In genomic region chr7:138116892-138117291, GRCh38 we compare ENCODE assay signal across 34 cellular contexts. TPM values are rescaled to one million over a fixed set of nuclear protein-coding genes. Genes with fewer than 3 reads are reported as not detected.
"Had no signal": no experiment of that assay in that cellular context is flagged by ENCODE, and none has a peak within 500 bp of the region (broad histone marks: within the 10 kb centered on the region; RNA-seq: fewer than 3 reads in every experiment).

No MANE protein-coding gene starts in this region.

- H3K4me1 Mint-ChIP-seq: endodermal cell; immature natural killer cell; memory B cell; natural killer cell; stimulated activated memory B cell treated with anti-CD40 and anti-IgM and Interleukin-4, amounts not matched to agents 10 μg/mL and 1 μg/mL and 100 μg/mL, for 72 hours had no signal

- DNase-seq: effector CD8-positive, alpha-beta T cell; endodermal cell; heart left ventricle; hippocampal formation; immature natural killer cell; left colon; left ventricle myocardium superior; natural killer cell; occipital lobe; ovary; spleen; stimulated activated CD4-positive, alpha-beta T cell treated with anti-CD3 and anti-CD28 coated beads, Interleukin-4, amount 100 ng/mL, for 4 hours; stimulated activated naive CD8-positive, alpha-beta T cell treated with anti-CD3 and anti-CD28 coated beads, Interleukin-15, Interleukin-2, amounts not matched to agents 100 U/mL and 50 U/mL, for 24 hours; substantia nigra; upper lobe of left lung had no signal

- H3K9me3 Mint-ChIP-seq: endodermal cell, immature natural killer cell, natural killer cell had no signal

- H3K27ac ChIP-seq: esophagus muscularis mucosa, foreskin keratinocyte, gastroesophageal sphincter, heart left ventricle, ovary, spleen, thoracic aorta, tibial nerve, upper lobe of left lung had no signal

- FAIRE-seq: colon, endothelial cell of umbilical vein, urothelium cell line had no signal

- H3K4me1 ChIP-seq: esophagus muscularis mucosa, foreskin keratinocyte, gastroesophageal sphincter, heart left ventricle, spleen, tibial nerve, upper lobe of left lung had no signal

- H3K27ac Mint-ChIP-seq: endodermal cell; immature natural killer cell; memory B cell; natural killer cell; stimulated activated memory B cell treated with anti-CD40 and anti-IgM and Interleukin-4, amounts not matched to agents 10 μg/mL and 1 μg/mL and 100 μg/mL, for 72 hours had no signal

- H3K9me3 ChIP-seq: esophagus muscularis mucosa, gastroesophageal sphincter, heart left ventricle, ovary, spleen, thoracic aorta, tibial nerve, upper lobe of left lung had no signal

- H3K36me3 ChIP-seq: esophagus muscularis mucosa, gastroesophageal sphincter, heart left ventricle, ovary, spleen, thoracic aorta, tibial nerve, upper lobe of left lung had no signal

- H3K27me3 Mint-ChIP-seq: stimulated activated memory B cell treated with anti-CD40 and anti-IgM and Interleukin-4, amounts not matched to agents 10 μg/mL and 1 μg/mL and 100 μg/mL, for 72 hours had no signal

- H3K36me3 Mint-ChIP-seq: immature natural killer cell; natural killer cell; stimulated activated memory B cell treated with anti-CD40 and anti-IgM and Interleukin-4, amounts not matched to agents 10 μg/mL and 1 μg/mL and 100 μg/mL, for 72 hours had no signal

- H3K27me3 ChIP-seq: esophagus muscularis mucosa, foreskin keratinocyte, gastroesophageal sphincter, heart left ventricle, ovary, spleen, tibial nerve, upper lobe of left lung had no signal

- ATAC-seq: foreskin keratinocyte; gastroesophageal sphincter; heart left ventricle; left colon; left ventricle myocardium superior; natural killer cell; sciatic nerve; stimulated activated memory B cell treated with anti-CD40 and anti-IgM and Interleukin-4, amounts not matched to agents 10 μg/mL and 1 μg/mL and 100 μg/mL, for 72 hours; stimulated activated naive CD8-positive, alpha-beta T cell treated with anti-CD3 and anti-CD28 coated beads, Interleukin-15, Interleukin-2, amounts not matched to agents 100 U/mL and 50 U/mL, for 24 hours had no signal

- H3K4me3 Mint-ChIP-seq: endodermal cell; immature natural killer cell; memory B cell; natural killer cell; stimulated activated memory B cell treated with anti-CD40 and anti-IgM and Interleukin-4, amounts not matched to agents 10 μg/mL and 1 μg/mL and 100 μg/mL, for 72 hours had no signal

- H3K4me3 ChIP-seq: esophagus muscularis mucosa, gastroesophageal sphincter, heart left ventricle, lung, ovary, spleen, thoracic aorta, tibial nerve, upper lobe of left lung had no signal

RNA-seq across cellular contexts. Expression of gene AKR1D1, which starts 40.6 kb away (rescaled TPM):
- total RNA-seq: cerebellum, endodermal cell, endothelial cell of umbilical vein, epithelial cell of proximal tubule, esophagus muscularis mucosa, fibroblast of lung, foreskin keratinocyte, gastroesophageal sphincter, heart left ventricle, left colon, left ventricle myocardium superior, lung, mononuclear cell, natural killer cell, occipital lobe, ovary, posterior vena cava, sciatic nerve, skeletal muscle tissue, thoracic aorta, tibial nerve had no signal
- polyA plus RNA-seq: endothelial cell of umbilical vein, fibroblast of lung, foreskin keratinocyte, heart left ventricle, immature natural killer cell, lung, neural cell, ovary, spleen had no signal
